ENCODE assay signal across 1 cellular context in the genomic region with DNA sequence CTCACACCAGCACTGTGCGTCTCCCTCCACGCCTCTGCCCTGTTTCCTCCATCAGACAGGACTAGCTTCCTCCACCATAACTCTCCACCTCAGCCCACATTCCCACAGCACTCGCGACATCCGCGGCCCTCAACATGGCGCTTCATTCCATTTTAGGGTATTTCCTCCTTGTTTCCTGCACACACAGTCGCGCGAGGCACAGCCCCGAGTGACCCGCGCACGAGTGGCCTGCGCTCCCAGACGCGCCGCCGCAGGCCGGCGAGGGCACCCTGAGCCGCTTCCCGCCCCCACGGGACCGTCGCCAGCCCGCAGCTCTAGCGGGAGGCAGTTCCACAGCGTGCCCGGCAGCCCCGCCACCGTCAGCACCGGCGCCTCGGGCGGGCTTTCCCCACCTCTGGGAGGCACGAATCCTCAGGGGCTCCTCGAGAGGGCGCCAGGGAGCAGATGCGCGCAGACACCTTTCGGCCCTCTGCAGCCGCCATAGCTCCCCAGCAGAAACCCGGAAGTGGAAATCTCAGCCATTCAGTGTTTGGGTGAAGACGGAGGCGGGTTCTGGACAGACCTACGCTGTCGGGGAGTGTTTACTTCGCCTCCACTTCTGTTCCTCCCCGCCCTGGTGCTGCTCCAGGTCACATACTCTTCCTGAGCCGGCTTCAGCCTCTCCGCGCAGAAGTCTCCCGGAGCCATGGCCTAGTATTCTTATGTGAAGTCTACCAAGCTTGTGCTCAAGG.
TF ChIP-seq lines count a peak whose summit lies in the region.
"Not testable (repeated sequence)": the region's sequence is repeated elsewhere in the genome, so short reads cannot be mapped to it uniquely, and the experiment has no call there.

No MANE protein-coding gene starts in this region.

TF ChIP-seq in HepG2, 621 proteins besides CTCF, POLR2A, EP300 and RAD21 (continued from another document and continues in another):
- TF ChIP-seq, protein P1, sequence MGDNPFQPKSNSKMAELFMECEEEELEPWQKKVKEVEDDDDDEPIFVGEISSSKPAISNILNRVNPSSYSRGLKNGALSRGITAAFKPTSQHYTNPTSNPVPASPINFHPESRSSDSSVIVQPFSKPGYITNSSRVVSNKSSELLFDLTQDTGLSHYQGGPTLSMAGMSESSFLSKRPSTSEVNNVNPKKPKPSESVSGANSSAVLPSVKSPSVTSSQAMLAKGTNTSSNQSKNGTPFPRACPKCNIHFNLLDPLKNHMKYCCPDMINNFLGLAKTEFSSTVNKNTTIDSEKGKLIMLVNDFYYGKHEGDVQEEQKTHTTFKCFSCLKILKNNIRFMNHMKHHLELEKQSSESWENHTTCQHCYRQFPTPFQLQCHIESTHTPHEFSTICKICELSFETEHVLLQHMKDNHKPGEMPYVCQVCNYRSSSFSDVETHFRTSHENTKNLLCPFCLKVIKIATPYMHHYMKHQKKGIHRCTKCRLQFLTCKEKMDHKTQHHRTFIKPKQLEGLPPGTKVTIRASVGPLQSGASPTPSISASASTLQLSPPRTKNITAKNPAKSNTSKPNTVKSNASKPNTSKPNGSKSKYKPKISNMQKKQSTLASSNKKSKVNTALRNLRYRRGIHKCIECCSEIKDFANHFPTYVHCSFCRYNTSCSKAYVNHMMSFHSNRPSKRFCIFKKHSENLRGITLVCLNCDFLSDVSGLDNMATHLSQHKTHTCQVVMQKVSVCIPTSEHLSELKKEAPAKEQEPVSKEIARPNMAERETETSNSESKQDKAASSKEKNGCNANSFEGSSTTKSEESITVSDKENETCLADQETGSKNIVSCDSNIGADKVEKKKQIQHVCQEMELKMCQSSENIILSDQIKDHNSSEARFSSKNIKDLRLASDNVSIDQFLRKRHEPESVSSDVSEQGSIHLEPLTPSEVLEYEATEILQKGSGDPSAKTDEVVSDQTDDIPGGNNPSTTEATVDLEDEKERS (CRISPR knock-in tag; IDR thresholded peaks at IDR 0.05): peak; percentile 53; the same call in 1 of the 2 replicates
- TF ChIP-seq, protein P2, sequence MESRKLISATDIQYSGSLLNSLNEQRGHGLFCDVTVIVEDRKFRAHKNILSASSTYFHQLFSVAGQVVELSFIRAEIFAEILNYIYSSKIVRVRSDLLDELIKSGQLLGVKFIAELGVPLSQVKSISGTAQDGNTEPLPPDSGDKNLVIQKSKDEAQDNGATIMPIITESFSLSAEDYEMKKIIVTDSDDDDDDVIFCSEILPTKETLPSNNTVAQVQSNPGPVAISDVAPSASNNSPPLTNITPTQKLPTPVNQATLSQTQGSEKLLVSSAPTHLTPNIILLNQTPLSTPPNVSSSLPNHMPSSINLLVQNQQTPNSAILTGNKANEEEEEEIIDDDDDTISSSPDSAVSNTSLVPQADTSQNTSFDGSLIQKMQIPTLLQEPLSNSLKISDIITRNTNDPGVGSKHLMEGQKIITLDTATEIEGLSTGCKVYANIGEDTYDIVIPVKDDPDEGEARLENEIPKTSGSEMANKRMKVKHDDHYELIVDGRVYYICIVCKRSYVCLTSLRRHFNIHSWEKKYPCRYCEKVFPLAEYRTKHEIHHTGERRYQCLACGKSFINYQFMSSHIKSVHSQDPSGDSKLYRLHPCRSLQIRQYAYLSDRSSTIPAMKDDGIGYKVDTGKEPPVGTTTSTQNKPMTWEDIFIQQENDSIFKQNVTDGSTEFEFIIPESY (CRISPR knock-in tag; IDR thresholded peaks at IDR 0.05): peak; percentile 63
- TF ChIP-seq RFX5 (IDR thresholded peaks at IDR 0.05; ENCODE audit: low read depth, low read length) (0 out of 2 replicates have a peak, but pooled peaks have one; percentile 1), SMAD3 (CRISPR knock-in tag; IDR thresholded peaks at IDR 0.05) (peak; percentile 87), MIXL1 (CRISPR knock-in tag; IDR thresholded peaks at IDR 0.05) (peak; percentile 88), KDM3A (CRISPR knock-in tag; IDR thresholded peaks at IDR 0.05; ENCODE audit: low read depth) (peak; percentile 61), YEATS2 (CRISPR knock-in tag; IDR thresholded peaks at IDR 0.05; ENCODE audit: borderline replicate concordance) (peak; percentile 91), ZNF841 (CRISPR knock-in tag; IDR thresholded peaks at IDR 0.05; ENCODE audit: borderline replicate concordance) (peak; percentile 91), HOXA5 (CRISPR knock-in tag; IDR thresholded peaks at IDR 0.05) (peak; percentile 87; the same call in 1 of the 2 replicates), ZNF670 (CRISPR knock-in tag; IDR thresholded peaks at IDR 0.05; ENCODE audit: borderline replicate concordance) (peak; percentile 68; the same call in 1 of the 2 replicates), ZFAT (CRISPR knock-in tag; conservative IDR thresholded peaks at IDR 0.05) (peak; percentile 89; the same call in 1 of the 2 replicates), HOXA9 (CRISPR knock-in tag; IDR thresholded peaks at IDR 0.05; ENCODE audit: borderline replicate concordance) (0 out of 2 replicates have a peak, but pooled peaks have one; percentile 91), HDAC1 (CRISPR knock-in tag; IDR thresholded peaks at IDR 0.05) (peak; percentile 96), RELA (CRISPR knock-in tag; IDR thresholded peaks at IDR 0.05) (peak; percentile 86), ZNF75D (CRISPR knock-in tag; IDR thresholded peaks at IDR 0.05; ENCODE audit: borderline replicate concordance) (peak; percentile 34; the same call in 1 of the 2 replicates), SOX5 (CRISPR knock-in tag; IDR thresholded peaks at IDR 0.05; ENCODE audit: borderline replicate concordance) (peak; percentile 66), ZNF124 (CRISPR knock-in tag; IDR thresholded peaks at IDR 0.05) (peak; percentile 92), ZMYM2 (CRISPR knock-in tag; IDR thresholded peaks at IDR 0.05) (peak; percentile 20; the same call in 1 of the 2 replicates)
- TF ChIP-seq, protein P3, sequence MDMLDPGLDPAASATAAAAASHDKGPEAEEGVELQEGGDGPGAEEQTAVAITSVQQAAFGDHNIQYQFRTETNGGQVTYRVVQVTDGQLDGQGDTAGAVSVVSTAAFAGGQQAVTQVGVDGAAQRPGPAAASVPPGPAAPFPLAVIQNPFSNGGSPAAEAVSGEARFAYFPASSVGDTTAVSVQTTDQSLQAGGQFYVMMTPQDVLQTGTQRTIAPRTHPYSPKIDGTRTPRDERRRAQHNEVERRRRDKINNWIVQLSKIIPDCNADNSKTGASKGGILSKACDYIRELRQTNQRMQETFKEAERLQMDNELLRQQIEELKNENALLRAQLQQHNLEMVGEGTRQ (IDR thresholded peaks at IDR 0.05; ENCODE audit: low read depth, low read length): not testable (repeated sequence)
- TF ChIP-seq, protein P3 (CRISPR knock-in tag; IDR thresholded peaks at IDR 0.05; ENCODE audit: borderline replicate concordance): peak; percentile 31; the same call in 1 of the 2 replicates
- TF ChIP-seq, protein P4, sequence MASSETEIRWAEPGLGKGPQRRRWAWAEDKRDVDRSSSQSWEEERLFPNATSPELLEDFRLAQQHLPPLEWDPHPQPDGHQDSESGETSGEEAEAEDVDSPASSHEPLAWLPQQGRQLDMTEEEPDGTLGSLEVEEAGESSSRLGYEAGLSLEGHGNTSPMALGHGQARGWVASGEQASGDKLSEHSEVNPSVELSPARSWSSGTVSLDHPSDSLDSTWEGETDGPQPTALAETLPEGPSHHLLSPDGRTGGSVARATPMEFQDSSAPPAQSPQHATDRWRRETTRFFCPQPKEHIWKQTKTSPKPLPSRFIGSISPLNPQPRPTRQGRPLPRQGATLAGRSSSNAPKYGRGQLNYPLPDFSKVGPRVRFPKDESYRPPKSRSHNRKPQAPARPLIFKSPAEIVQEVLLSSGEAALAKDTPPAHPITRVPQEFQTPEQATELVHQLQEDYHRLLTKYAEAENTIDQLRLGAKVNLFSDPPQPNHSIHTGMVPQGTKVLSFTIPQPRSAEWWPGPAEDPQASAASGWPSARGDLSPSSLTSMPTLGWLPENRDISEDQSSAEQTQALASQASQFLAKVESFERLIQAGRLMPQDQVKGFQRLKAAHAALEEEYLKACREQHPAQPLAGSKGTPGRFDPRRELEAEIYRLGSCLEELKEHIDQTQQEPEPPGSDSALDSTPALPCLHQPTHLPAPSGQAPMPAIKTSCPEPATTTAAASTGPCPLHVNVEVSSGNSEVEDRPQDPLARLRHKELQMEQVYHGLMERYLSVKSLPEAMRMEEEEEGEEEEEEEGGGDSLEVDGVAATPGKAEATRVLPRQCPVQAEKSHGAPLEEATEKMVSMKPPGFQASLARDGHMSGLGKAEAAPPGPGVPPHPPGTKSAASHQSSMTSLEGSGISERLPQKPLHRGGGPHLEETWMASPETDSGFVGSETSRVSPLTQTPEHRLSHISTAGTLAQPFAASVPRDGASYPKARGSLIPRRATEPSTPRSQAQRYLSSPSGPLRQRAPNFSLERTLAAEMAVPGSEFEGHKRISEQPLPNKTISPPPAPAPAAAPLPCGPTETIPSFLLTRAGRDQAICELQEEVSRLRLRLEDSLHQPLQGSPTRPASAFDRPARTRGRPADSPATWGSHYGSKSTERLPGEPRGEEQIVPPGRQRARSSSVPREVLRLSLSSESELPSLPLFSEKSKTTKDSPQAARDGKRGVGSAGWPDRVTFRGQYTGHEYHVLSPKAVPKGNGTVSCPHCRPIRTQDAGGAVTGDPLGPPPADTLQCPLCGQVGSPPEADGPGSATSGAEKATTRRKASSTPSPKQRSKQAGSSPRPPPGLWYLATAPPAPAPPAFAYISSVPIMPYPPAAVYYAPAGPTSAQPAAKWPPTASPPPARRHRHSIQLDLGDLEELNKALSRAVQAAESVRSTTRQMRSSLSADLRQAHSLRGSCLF (CRISPR knock-in tag; IDR thresholded peaks at IDR 0.05; ENCODE audit: borderline replicate concordance): 0 out of 2 replicates have a peak, but pooled peaks have one; percentile 25
- TF ChIP-seq, protein P5, sequence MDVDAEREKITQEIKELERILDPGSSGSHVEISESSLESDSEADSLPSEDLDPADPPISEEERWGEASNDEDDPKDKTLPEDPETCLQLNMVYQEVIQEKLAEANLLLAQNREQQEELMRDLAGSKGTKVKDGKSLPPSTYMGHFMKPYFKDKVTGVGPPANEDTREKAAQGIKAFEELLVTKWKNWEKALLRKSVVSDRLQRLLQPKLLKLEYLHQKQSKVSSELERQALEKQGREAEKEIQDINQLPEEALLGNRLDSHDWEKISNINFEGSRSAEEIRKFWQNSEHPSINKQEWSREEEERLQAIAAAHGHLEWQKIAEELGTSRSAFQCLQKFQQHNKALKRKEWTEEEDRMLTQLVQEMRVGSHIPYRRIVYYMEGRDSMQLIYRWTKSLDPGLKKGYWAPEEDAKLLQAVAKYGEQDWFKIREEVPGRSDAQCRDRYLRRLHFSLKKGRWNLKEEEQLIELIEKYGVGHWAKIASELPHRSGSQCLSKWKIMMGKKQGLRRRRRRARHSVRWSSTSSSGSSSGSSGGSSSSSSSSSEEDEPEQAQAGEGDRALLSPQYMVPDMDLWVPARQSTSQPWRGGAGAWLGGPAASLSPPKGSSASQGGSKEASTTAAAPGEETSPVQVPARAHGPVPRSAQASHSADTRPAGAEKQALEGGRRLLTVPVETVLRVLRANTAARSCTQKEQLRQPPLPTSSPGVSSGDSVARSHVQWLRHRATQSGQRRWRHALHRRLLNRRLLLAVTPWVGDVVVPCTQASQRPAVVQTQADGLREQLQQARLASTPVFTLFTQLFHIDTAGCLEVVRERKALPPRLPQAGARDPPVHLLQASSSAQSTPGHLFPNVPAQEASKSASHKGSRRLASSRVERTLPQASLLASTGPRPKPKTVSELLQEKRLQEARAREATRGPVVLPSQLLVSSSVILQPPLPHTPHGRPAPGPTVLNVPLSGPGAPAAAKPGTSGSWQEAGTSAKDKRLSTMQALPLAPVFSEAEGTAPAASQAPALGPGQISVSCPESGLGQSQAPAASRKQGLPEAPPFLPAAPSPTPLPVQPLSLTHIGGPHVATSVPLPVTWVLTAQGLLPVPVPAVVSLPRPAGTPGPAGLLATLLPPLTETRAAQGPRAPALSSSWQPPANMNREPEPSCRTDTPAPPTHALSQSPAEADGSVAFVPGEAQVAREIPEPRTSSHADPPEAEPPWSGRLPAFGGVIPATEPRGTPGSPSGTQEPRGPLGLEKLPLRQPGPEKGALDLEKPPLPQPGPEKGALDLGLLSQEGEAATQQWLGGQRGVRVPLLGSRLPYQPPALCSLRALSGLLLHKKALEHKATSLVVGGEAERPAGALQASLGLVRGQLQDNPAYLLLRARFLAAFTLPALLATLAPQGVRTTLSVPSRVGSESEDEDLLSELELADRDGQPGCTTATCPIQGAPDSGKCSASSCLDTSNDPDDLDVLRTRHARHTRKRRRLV (CRISPR knock-in tag; IDR thresholded peaks at IDR 0.05): peak; percentile 70; the same call in 1 of the 2 replicates
- TF ChIP-seq, protein P6, sequence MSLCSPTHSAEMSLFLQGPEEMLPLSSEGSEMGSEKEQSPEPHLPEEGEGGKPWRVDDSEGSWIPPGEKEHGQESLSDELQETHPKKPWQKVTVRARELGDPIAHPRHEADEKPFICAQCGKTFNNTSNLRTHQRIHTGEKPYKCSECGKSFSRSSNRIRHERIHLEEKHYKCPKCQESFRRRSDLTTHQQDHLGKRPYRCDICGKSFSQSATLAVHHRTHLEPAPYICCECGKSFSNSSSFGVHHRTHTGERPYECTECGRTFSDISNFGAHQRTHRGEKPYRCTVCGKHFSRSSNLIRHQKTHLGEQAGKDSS (CRISPR knock-in tag; IDR thresholded peaks at IDR 0.05; ENCODE audit: borderline replicate concordance, low read depth): peak; percentile 96
